Comparison of ENCODE assay signal across 14 cellular contexts in genomic region chr15:88477126-88477525, GRCh38.
"Had no signal": no experiment of that assay in that cellular context is flagged by ENCODE, and none has a peak within 500 bp of the region (broad histone marks: within the 10 kb centered on the region; RNA-seq: fewer than 3 reads in every experiment).

No MANE protein-coding gene starts in this region.

- H3K4me3 ChIP-seq: gastroesophageal sphincter, stomach had no signal

- H3K27me3 ChIP-seq: gastroesophageal sphincter, stomach had no signal

- DNase-seq: activated gamma-delta T cell treated with Interleukin-2 at 50 U/mL for 16 hours; activated naive CD8-positive, alpha-beta T cell treated with anti-CD3 and anti-CD28 coated beads, Interleukin-2, amount 10 ng/mL, durations not matched to agents 7 days and 5 days; aorta; stimulated activated CD4-positive, alpha-beta T cell treated with anti-CD3 and anti-CD28 coated beads, Interleukin-12 subunit alpha, Interleukin-12 subunit beta, amount 100 ng/mL, for 4 hours; stimulated activated CD4-positive, alpha-beta T cell treated with anti-CD3 and anti-CD28 coated beads, Interleukin-2, amount 100 ng/mL, for 24 hours; T1000 had no signal

- H3K9me3 ChIP-seq: gastroesophageal sphincter, stomach had no signal

- H3K27ac Mint-ChIP-seq: activated CD8-positive, alpha-beta T cell treated with anti-CD3 and anti-CD28 coated beads for 36 hours; activated naive CD8-positive, alpha-beta T cell treated with anti-CD3 and anti-CD28 coated beads, Interleukin-2, amount 10 ng/mL, durations not matched to agents 7 days and 5 days; activated T-cell treated with anti-CD3 and anti-CD28 coated beads, Interleukin-2, amount 50 U/mL, for 72 hours; memory B cell; natural killer cell treated with Interleukin-12 subunit alpha and Interleukin-12 subunit beta and Interleukin-15 and Interleukin-18, amount 100 ng/mL, for 72 hours; progenitor cell of endocrine pancreas; WTC11 had no signal

- H3K9me3 Mint-ChIP-seq: activated CD8-positive, alpha-beta T cell treated with anti-CD3 and anti-CD28 coated beads for 36 hours; activated naive CD8-positive, alpha-beta T cell treated with anti-CD3 and anti-CD28 coated beads, Interleukin-2, amount 10 ng/mL, durations not matched to agents 7 days and 5 days; activated T-cell treated with anti-CD3 and anti-CD28 coated beads, Interleukin-2, amount 50 U/mL, for 72 hours; memory B cell; natural killer cell treated with Interleukin-12 subunit alpha and Interleukin-12 subunit beta and Interleukin-15 and Interleukin-18, amount 100 ng/mL, for 72 hours; WTC11 had no signal

- H3K4me3 Mint-ChIP-seq: activated CD8-positive, alpha-beta T cell treated with anti-CD3 and anti-CD28 coated beads for 36 hours; activated naive CD8-positive, alpha-beta T cell treated with anti-CD3 and anti-CD28 coated beads, Interleukin-2, amount 10 ng/mL, durations not matched to agents 7 days and 5 days; activated T-cell treated with anti-CD3 and anti-CD28 coated beads, Interleukin-2, amount 50 U/mL, for 72 hours; memory B cell; natural killer cell treated with Interleukin-12 subunit alpha and Interleukin-12 subunit beta and Interleukin-15 and Interleukin-18, amount 100 ng/mL, for 72 hours; WTC11 had no signal

- H3K27me3 Mint-ChIP-seq: activated CD8-positive, alpha-beta T cell treated with anti-CD3 and anti-CD28 coated beads for 36 hours; activated naive CD8-positive, alpha-beta T cell treated with anti-CD3 and anti-CD28 coated beads, Interleukin-2, amount 10 ng/mL, durations not matched to agents 7 days and 5 days; memory B cell; natural killer cell treated with Interleukin-12 subunit alpha and Interleukin-12 subunit beta and Interleukin-15 and Interleukin-18, amount 100 ng/mL, for 72 hours; progenitor cell of endocrine pancreas had no signal

- H3K4me1 Mint-ChIP-seq: activated naive CD8-positive, alpha-beta T cell treated with anti-CD3 and anti-CD28 coated beads, Interleukin-2, amount 10 ng/mL, durations not matched to agents 7 days and 5 days had no signal

- ATAC-seq: natural killer cell treated with Interleukin-12 subunit alpha and Interleukin-12 subunit beta and Interleukin-15 and Interleukin-18, amount 100 ng/mL, for 72 hours had no signal
